In the genomic region with DNA sequence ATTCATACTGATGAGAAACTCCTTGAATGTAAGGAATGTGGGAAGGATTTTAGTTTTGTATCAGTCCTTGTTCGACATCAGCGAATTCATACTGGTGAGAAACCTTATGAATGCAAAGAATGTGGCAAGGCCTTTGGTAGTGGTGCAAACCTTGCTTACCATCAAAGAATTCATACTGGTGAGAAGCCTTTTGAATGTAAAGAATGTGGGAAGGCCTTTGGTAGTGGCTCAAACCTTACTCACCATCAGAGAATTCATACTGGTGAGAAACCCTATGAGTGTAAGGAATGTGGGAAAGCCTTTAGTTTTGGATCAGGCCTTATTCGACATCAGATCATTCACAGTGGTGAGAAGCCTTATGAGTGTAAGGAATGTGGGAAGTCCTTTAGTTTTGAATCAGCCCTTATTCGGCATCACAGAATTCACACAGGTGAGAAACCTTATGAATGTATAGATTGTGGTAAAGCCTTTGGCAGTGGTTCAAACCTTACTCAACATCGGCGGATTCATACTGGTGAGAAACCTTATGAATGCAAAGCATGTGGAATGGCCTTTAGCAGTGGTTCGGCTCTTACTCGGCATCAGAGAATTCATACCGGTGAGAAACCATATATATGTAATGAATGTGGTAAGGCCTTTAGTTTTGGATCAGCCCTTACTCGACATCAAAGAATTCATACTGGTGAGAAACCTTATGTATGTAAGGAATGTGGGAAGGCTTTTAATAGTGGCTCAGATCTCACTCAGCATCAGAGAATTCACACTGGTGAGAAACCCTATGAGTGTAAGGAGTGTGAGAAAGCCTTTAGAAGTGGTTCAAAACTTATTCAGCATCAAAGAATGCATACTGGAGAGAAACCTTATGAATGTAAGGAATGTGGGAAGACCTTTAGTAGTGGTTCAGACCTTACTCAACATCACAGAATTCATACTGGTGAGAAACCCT, we compare ENCODE assay signal across 16 cellular contexts. TPM values are rescaled to one million over a fixed set of nuclear protein-coding genes. Genes with fewer than 3 reads are reported as not detected.
DNase-seq lines count a peak whose midpoint lies in the region; TF ChIP-seq lines count a peak whose summit lies in the region.
"Had no signal": no experiment of that assay in that cellular context is flagged by ENCODE, and none has a peak within 500 bp of the region (broad histone marks: within the 10 kb centered on the region; RNA-seq: fewer than 3 reads in every experiment).

No MANE protein-coding gene starts in this region.

- peak overlapping the region; percentile 13 for H3K4me3 ChIP-seq in effector memory CD4-positive, alpha-beta T cell (ENCODE audit: insufficient read depth, low read depth, low read length, poor library complexity, severe bottlenecking)
- peak overlapping the region; percentile 38 to 76 (median 56) for H3K4me3 ChIP-seq in subcutaneous abdominal adipose tissue (ENCODE audit: low read depth in 1 of 5, low read length in 5 of 5)
- no peak overlapping the region for H3K4me3 ChIP-seq in Caco-2 (ENCODE audit: low read depth, low read length)
- H3K4me3 ChIP-seq: Peyer's patch had no signal

- intact Hi-C loops in Caco-2 (cut with micrococcal nuclease; ENCODE audit: unreplicated experiment): no loop called here

- no TSS peak for BruUV-seq in Caco-2 (replicated peaks; lab: Mats Ljungman, UMichigan)

- H3K36me3 ChIP-seq in effector memory CD4-positive, alpha-beta T cell (ENCODE audit: control insufficient read depth, insufficient read depth, low read length): peaks cover 38% of the 10 kb centered on the region
- peaks cover 26 to 49% (median 45%) of the 10 kb centered on the region in 5 donors for H3K36me3 ChIP-seq in subcutaneous abdominal adipose tissue (ENCODE audit: control insufficient read depth in 5 of 5, insufficient read depth in 5 of 5, low read length in 5 of 5)
- H3K36me3 ChIP-seq in Caco-2 (ENCODE audit: control insufficient read depth, insufficient read depth, low read length): no peaks in the 10 kb centered on the region

- no peaks in the 10 kb centered on the region for H3K4me1 Mint-ChIP-seq in Caco-2 (ENCODE audit: low read depth, unreplicated experiment)
- H3K4me1 Mint-ChIP-seq: activated naive CD4-positive, alpha-beta T cell treated with anti-CD3 and anti-CD28 coated beads, Interleukin-2, amount 50 U/mL, for 24 hours; neural crest cell; stimulated activated naive CD8-positive, alpha-beta T cell treated with anti-CD3 and anti-CD28 coated beads, Interleukin-15, amount 100 ng/mL, for 72 hours had no signal

- TF ChIP-seq CTCF in Caco-2 (IDR thresholded peaks at IDR 0.05; ENCODE audit: insufficient read depth in 1 of 2, low read depth in 1 of 2, low read length in 1 of 2, severe bottlenecking in 1 of 2, unreplicated experiment in 1 of 2): no peak

- no peak overlapping the region for H3K4me3 Mint-ChIP-seq in Caco-2 (ENCODE audit: unreplicated experiment)
- H3K4me3 Mint-ChIP-seq: activated naive CD4-positive, alpha-beta T cell treated with anti-CD3 and anti-CD28 coated beads, Interleukin-2, amount 50 U/mL, for 24 hours; neural crest cell; stimulated activated naive CD8-positive, alpha-beta T cell treated with anti-CD3 and anti-CD28 coated beads, Interleukin-15, amount 100 ng/mL, for 72 hours had no signal

- H3K27me3 ChIP-seq in effector memory CD4-positive, alpha-beta T cell (replicated peaks; ENCODE audit: control insufficient read depth, insufficient read depth, low read length, poor library complexity, severe bottlenecking): no peaks in the 10 kb centered on the region
- no peaks in the 10 kb centered on the region for H3K27me3 ChIP-seq in subcutaneous abdominal adipose tissue (ENCODE audit: control insufficient read depth in 5 of 5, insufficient read depth in 4 of 5, low read length in 5 of 5)
- no peaks in the 10 kb centered on the region for H3K27me3 ChIP-seq in Caco-2 (replicated peaks; ENCODE audit: control insufficient read depth, insufficient read depth, low read length)
- H3K27me3 ChIP-seq: Peyer's patch had no signal

- peaks cover 67% of the 10 kb centered on the region for H3K9me3 ChIP-seq in effector memory CD4-positive, alpha-beta T cell (ENCODE audit: control insufficient read depth, low read length)
- H3K9me3 ChIP-seq in subcutaneous abdominal adipose tissue (ENCODE audit: control insufficient read depth in 5 of 5, low read length in 5 of 5) (peaks cover 77 to 97% (median 87%) of the 10 kb centered on the region in 5 donors), Caco-2 (peaks cover 59% of the 10 kb centered on the region)

- POLR2A ChIA-PET in Caco-2 (lab: Charles Lee): no interaction called here

- CTCF ChIA-PET in Caco-2 (lab: Charles Lee): no interaction called here

- no peaks in the 10 kb centered on the region for H3K27me3 Mint-ChIP-seq in Caco-2 (ENCODE audit: insufficient read depth, unreplicated experiment)
- H3K27me3 Mint-ChIP-seq: activated naive CD4-positive, alpha-beta T cell treated with anti-CD3 and anti-CD28 coated beads, Interleukin-2, amount 50 U/mL, for 24 hours; stimulated activated naive CD8-positive, alpha-beta T cell treated with anti-CD3 and anti-CD28 coated beads, Interleukin-15, amount 100 ng/mL, for 72 hours had no signal

- H3K27ac ChIP-seq in effector memory CD4-positive, alpha-beta T cell (ENCODE audit: insufficient read depth, low read length, poor library complexity, severe bottlenecking): no peak overlapping the region
- H3K27ac ChIP-seq in subcutaneous abdominal adipose tissue (ENCODE audit: low read depth, low read length): no peak overlapping the region
- H3K27ac ChIP-seq: 22Rv1, C4-2B, Peyer's patch had no signal

- no peak overlapping the region for H3K27ac Mint-ChIP-seq in Caco-2 (ENCODE audit: unreplicated experiment)
- H3K27ac Mint-ChIP-seq: activated naive CD4-positive, alpha-beta T cell treated with anti-CD3 and anti-CD28 coated beads, Interleukin-2, amount 50 U/mL, for 24 hours; stimulated activated naive CD8-positive, alpha-beta T cell treated with anti-CD3 and anti-CD28 coated beads, Interleukin-15, amount 100 ng/mL, for 72 hours had no signal

- no peaks in the 10 kb centered on the region for H3K36me3 Mint-ChIP-seq in Caco-2 (ENCODE audit: insufficient read depth, unreplicated experiment)

- DNase-seq in DMS53 (lab: John Stamatoyannopoulos, UW) (peak; percentile 19), DMS53 treated with DMSO at 0.1 percent for 48 hours (lab: John Stamatoyannopoulos, UW; ENCODE audit: unreplicated experiment) (no peak), Caco-2 (no peak), T1000 (lab: John Stamatoyannopoulos, UW) (no peak)
- DNase-seq in effector memory CD4-positive, alpha-beta T cell: no peak
- DNase-seq: activated CD4-positive, alpha-beta T cell treated with anti-CD3 and anti-CD28 coated beads, Interleukin-2, amount 50 U/mL, for 4 hours; activated T-cell treated with anti-CD3 and anti-CD28 coated beads, Interleukin-2, amount 50 U/mL, for 1 hour; NCI-H1048; NCI-H774; Peyer's patch; stimulated activated naive CD8-positive, alpha-beta T cell treated with anti-CD3 and anti-CD28 coated beads, Interleukin-15, amount 100 ng/mL, for 72 hours had no signal

- H3K9me3 Mint-ChIP-seq in Caco-2 (ENCODE audit: unreplicated experiment): peaks cover 54% of the 10 kb centered on the region

- no peak overlapping the region for H3K9ac ChIP-seq in subcutaneous abdominal adipose tissue (ENCODE audit: low read length in 5 of 5)

- H3K4me1 ChIP-seq in effector memory CD4-positive, alpha-beta T cell (ENCODE audit: control insufficient read depth, insufficient read depth, low read length, poor library complexity, severe bottlenecking): no peaks in the 10 kb centered on the region
- H3K4me1 ChIP-seq in subcutaneous abdominal adipose tissue (ENCODE audit: control insufficient read depth in 5 of 5, insufficient read depth in 5 of 5, low read length in 5 of 5) (peaks cover 0 to 3% (median 0%) of the 10 kb centered on the region in 5 donors), Caco-2 (no peaks in the 10 kb centered on the region)
- H3K4me1 ChIP-seq: Peyer's patch had no signal

RNA-seq across cellular contexts. Expression of a gene that starts 26.6 kb away (rescaled TPM):
- 0.23 and 0.32 TPM in 2 replicates for total RNA-seq in Caco-2 (2022)

RNA-seq across cellular contexts. Expression of a gene that starts 38.8 kb away (rescaled TPM):
- not detected in 2 replicates for total RNA-seq in Caco-2 (2022)

RNA-seq across cellular contexts. Expression of a gene that starts 38.9 kb away (rescaled TPM):
- not detected in 2 replicates for total RNA-seq in Caco-2 (2022)

RNA-seq across cellular contexts. Expression of a gene that starts 39.1 kb away (rescaled TPM):
- total RNA-seq in Caco-2 (2022): 0.20 and 0.56 TPM in 2 replicates
